Comparison of ENCODE assay signal across 14 cellular contexts in the genomic region with DNA sequence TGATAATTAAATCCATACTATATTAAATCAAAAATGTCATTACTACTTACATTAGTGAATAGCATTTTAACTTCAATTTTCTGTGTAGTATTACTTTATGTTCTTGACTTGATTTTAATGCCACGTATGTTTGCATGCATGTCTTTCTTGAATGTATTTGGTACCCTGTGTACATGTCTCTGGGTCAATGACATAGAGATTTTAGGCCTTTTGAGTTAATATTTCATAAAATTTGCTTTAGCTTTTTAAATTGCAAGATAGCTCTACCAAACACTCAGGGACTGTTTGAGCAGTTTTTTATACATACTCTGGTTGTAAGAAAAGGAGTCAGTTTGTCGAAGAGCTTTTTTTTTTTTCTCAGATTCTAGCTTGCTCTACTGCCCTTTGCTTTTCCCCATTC. TPM values are rescaled to one million over a fixed set of nuclear protein-coding genes. Genes with fewer than 3 reads are reported as not detected.
DNase-seq lines count a peak whose midpoint lies in the region; ATAC-seq and TF ChIP-seq lines count a peak whose summit lies in the region.
"Had no signal": no experiment of that assay in that cellular context is flagged by ENCODE, and none has a peak within 500 bp of the region (broad histone marks: within the 10 kb centered on the region; RNA-seq: fewer than 3 reads in every experiment).

No MANE protein-coding gene starts in this region.

- H3K36me3 Mint-ChIP-seq in nephron (ENCODE audit: low read depth) = peaks cover 24% of the 10 kb centered on the region

- no peaks in the 10 kb centered on the region for H3K9me2 ChIP-seq in Karpas-422 (replicated peaks; ENCODE audit: insufficient read depth, low read length)

- H3K27me3 Mint-ChIP-seq in nephron (ENCODE audit: low read depth) = no peaks in the 10 kb centered on the region

- peak overlapping the region in 9 of 10 experiments; percentile 80 to 99 (median 97); a peak in 17 of 20 replicates for H3K4me3 ChIP-seq in BLaER1 treated with 17β-estradiol and CSF1 and Interleukin-3, amounts not matched to agents 10 nM and 100 nM
- peak overlapping the region; percentile 80 for H3K4me3 ChIP-seq in Karpas-422 (ENCODE audit: low read length)
- H3K4me3 ChIP-seq: gastroesophageal sphincter had no signal

- no peaks in the 10 kb centered on the region for H3K9me3 ChIP-seq in BLaER1 treated with 17β-estradiol and CSF1 and Interleukin-3, amounts not matched to agents 10 nM and 100 nM (replicated peaks in 1 of 11)
- H3K9me3 ChIP-seq in Karpas-422 (ENCODE audit: low read length) = no peaks in the 10 kb centered on the region
- H3K9me3 ChIP-seq: gastroesophageal sphincter had no signal

- H3K27ac Mint-ChIP-seq in nephron = peak overlapping the region; percentile 92 to 98 (median 95)

- H4K20me1 ChIP-seq in BLaER1 treated with 17β-estradiol and CSF1 and Interleukin-3, amounts not matched to agents 10 nM and 100 nM = peaks cover 17 to 53% (median 24%) of the 10 kb centered on the region in 11 experiments
- H4K20me1 ChIP-seq in Karpas-422 (ENCODE audit: insufficient read depth, low read depth, low read length) = peaks cover 19% of the 10 kb centered on the region

- peaks cover 2 to 61% (median 54%) of the 10 kb centered on the region in 11 experiments; a peak in 20 of 22 replicates for H3K36me3 ChIP-seq in BLaER1 treated with 17β-estradiol and CSF1 and Interleukin-3, amounts not matched to agents 10 nM and 100 nM
- H3K36me3 ChIP-seq in Karpas-422 (ENCODE audit: insufficient read depth, low read length) = peaks cover 7% of the 10 kb centered on the region; the same call in 1 of the 2 replicates
- H3K36me3 ChIP-seq: gastroesophageal sphincter had no signal

- peaks cover 50% of the 10 kb centered on the region for H3K4me1 Mint-ChIP-seq in nephron

- DNase-seq in Karpas-422 = no peak
- DNase-seq in GM03348 (ENCODE audit: low spot score) = no peak
- DNase-seq in NCI-H1417 treated with DMSO at 0.1 percent for 48 hours (lab: John Stamatoyannopoulos, UW) = no peak
- DNase-seq: activated CD8-positive, alpha-beta memory T cell treated with anti-CD3 and anti-CD28 coated beads, Interleukin-2, amount 50 U/mL, for 48 hours; midbrain; NCI-H1436 treated with DMSO at 0.1 percent for 48 hours; T-helper 9 cell had no signal

- peak overlapping the region in 10 of 11 experiments; percentile 39 to 99 (median 96); a peak in 19 of 22 replicates for H3K9ac ChIP-seq in BLaER1 treated with 17β-estradiol and CSF1 and Interleukin-3, amounts not matched to agents 10 nM and 100 nM
- H3K9ac ChIP-seq in Karpas-422 (ENCODE audit: low read length) = peak overlapping the region; percentile 88

- peak overlapping the region in 10 of 11 experiments; percentile 86 to 99 (median 96); a peak in 19 of 22 replicates for H3K27ac ChIP-seq in BLaER1 treated with 17β-estradiol and CSF1 and Interleukin-3, amounts not matched to agents 10 nM and 100 nM
- H3K27ac ChIP-seq in Karpas-422 (ENCODE audit: low read length) (peak overlapping the region; percentile 77), cingulate gyrus (ENCODE audit: low read depth, low read length) (peak overlapping the region; percentile 41)

- peaks cover 95% of the 10 kb centered on the region for H3K79me2 ChIP-seq in Karpas-422 (ENCODE audit: low read length)

- H3K4me2 ChIP-seq in BLaER1 treated with 17β-estradiol and CSF1 and Interleukin-3, amounts not matched to agents 10 nM and 100 nM = peak overlapping the region; percentile 82 to 100 (median 98); a peak in 21 of 22 replicates
- peak overlapping the region; percentile 95 for H3K4me2 ChIP-seq in Karpas-422 (ENCODE audit: low read depth, low read length, poor library complexity, severe bottlenecking)

- ATAC-seq in GM21528 (IDR thresholded peaks at IDR 0.05; ENCODE audit: low FRiP score, unreplicated experiment) (no peak), HG03025 (IDR thresholded peaks at IDR 0.05; ENCODE audit: low FRiP score, unreplicated experiment) (no peak)
- ATAC-seq: gastroesophageal sphincter, GM12878 had no signal

- H3K4me1 ChIP-seq in BLaER1 treated with 17β-estradiol and CSF1 and Interleukin-3, amounts not matched to agents 10 nM and 100 nM = peaks cover 41 to 68% (median 61%) of the 10 kb centered on the region in 10 experiments
- peaks cover 50% of the 10 kb centered on the region for H3K4me1 ChIP-seq in Karpas-422 (ENCODE audit: low read length)

- no peaks in the 10 kb centered on the region for H3K9me3 Mint-ChIP-seq in nephron

- H3K27me3 ChIP-seq in BLaER1 treated with 17β-estradiol and CSF1 and Interleukin-3, amounts not matched to agents 10 nM and 100 nM = no peaks in the 10 kb centered on the region
- H3K27me3 ChIP-seq in Karpas-422 (ENCODE audit: low read length) = no peaks in the 10 kb centered on the region
- H3K27me3 ChIP-seq: gastroesophageal sphincter had no signal

- H2AFZ ChIP-seq in Karpas-422 (ENCODE audit: low read length) = no peak overlapping the region

- H3K4me3 Mint-ChIP-seq in nephron = peak overlapping the region; percentile 90 to 97 (median 94)

- TF ChIP-seq CTCF in nephron (IDR thresholded peaks at IDR 0.05; ENCODE audit: unreplicated experiment in 3 of 3) = no peak

RNA-seq across cellular contexts. Expression of gene MLLT11, which starts 1.5 kb away (rescaled TPM):
- 5.3 and 8.3 TPM in 2 replicates for total RNA-seq in Karpas-422 (2014; rRNA removed; shearing (Covaris generic); ENCODE audit: low replicate concordance)

RNA-seq across cellular contexts. Expression of gene CDC42SE1, which starts 2.3 kb away (rescaled TPM):
- 90.8 and 100 TPM in 2 replicates for total RNA-seq in Karpas-422 (2014; rRNA removed; shearing (Covaris generic); ENCODE audit: low replicate concordance)

RNA-seq across cellular contexts. Expression of gene GABPB2, which starts 8.9 kb away (rescaled TPM):
- total RNA-seq in Karpas-422 (2014; rRNA removed; shearing (Covaris generic); ENCODE audit: low replicate concordance) = 6.7 and 6.9 TPM in 2 replicates

RNA-seq across cellular contexts. Expression of gene C1orf56, which starts 14.2 kb away (rescaled TPM):
- total RNA-seq in Karpas-422 (2014; rRNA removed; shearing (Covaris generic); ENCODE audit: low replicate concordance) = 2.5 and 4.6 TPM in 2 replicates

RNA-seq across cellular contexts. Expression of gene BNIPL, which starts 25.3 kb away (rescaled TPM):
- 0.63 and 1.4 TPM in 2 replicates for total RNA-seq in Karpas-422 (2014; rRNA removed; shearing (Covaris generic); ENCODE audit: low replicate concordance)

Comparison
In these comparisons a context has a peak if more than half of its experiments do, and no peak if none do; other contexts are left out.
1. H3K27ac ChIP-seq: peak in every context shown above with its lines; median percentile 96 in BLaER1 treated with 17β-estradiol and CSF1 and Interleukin-3, amounts not matched to agents 10 nM and 100 nM; 77 in Karpas-422; 41 in cingulate gyrus.